ENCODE assay signal across 8 cellular contexts in the genomic region with DNA sequence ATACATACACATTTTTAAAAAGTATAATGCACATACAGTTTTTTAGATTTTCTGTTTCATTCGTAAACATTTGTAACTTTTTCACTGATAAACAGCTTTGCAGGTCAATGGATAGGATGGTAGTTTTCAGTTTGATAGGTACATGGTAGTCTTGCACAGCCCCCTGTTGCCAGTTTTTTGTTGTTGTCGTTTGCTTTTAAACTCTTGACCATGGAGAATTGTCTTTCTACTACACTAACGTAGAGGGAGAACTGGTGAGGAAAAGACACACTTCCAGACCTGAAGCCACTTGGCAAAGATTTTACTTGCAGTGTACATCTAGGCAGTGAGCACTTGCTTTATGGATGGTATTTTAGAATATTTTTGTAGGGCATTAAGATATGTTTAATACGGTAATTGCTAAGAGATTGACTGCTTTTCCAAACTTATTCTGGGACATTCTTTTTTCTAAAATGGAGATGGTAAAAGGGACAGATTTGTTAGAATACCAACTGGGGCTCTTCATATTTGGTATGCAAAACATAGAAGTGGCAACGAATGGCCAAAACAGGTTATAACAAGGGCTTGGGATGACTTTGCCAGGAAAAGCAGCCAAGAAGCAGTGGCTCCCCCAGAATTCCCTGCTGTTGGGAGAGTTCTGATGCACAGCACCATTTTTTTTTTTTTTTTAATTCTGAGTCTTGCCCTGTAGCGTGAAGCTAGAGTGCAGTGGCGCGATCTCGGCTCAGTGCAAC. TPM values are rescaled to one million over a fixed set of nuclear protein-coding genes. Genes with fewer than 3 reads are reported as not detected.
DNase-seq lines count a peak whose midpoint lies in the region; ATAC-seq and TF ChIP-seq lines count a peak whose summit lies in the region.

No MANE protein-coding gene starts in this region.

- no peak for TF ChIP-seq RAD21 in neural cell (conservative IDR thresholded peaks at IDR 0.05)

- TF ChIP-seq EP300 in neural cell (conservative IDR thresholded peaks at IDR 0.05; ENCODE audit: poor library complexity, severe bottlenecking) = no peak

- no peak for TF ChIP-seq CTCF in DOHH2 (IDR thresholded peaks at IDR 0.05; ENCODE audit: low read depth, low read length, poor library complexity, severe bottlenecking)
- TF ChIP-seq CTCF in neural cell (IDR thresholded peaks at IDR 0.05; ENCODE audit: poor library complexity, severe bottlenecking) = no peak

- H3K9me3 ChIP-seq in DOHH2 (ENCODE audit: control insufficient read depth, insufficient read depth, low read length) = no peaks in the 10 kb centered on the region
- no peaks in the 10 kb centered on the region for H3K9me3 ChIP-seq in NT2/D1 (ENCODE audit: insufficient read depth, low read length)
- no peaks in the 10 kb centered on the region for H3K9me3 ChIP-seq in ectodermal cell (ENCODE audit: control insufficient read depth, low read length)
- no peaks in the 10 kb centered on the region for H3K9me3 ChIP-seq in neural cell (ENCODE audit: low read length)

- ATAC-seq in GM21360 (IDR thresholded peaks at IDR 0.05; ENCODE audit: unreplicated experiment) = no peak
- no peak for ATAC-seq in HG03342 (IDR thresholded peaks at IDR 0.05; ENCODE audit: unreplicated experiment)
- ATAC-seq in HG02884 (IDR thresholded peaks at IDR 0.05; ENCODE audit: unreplicated experiment) = no peak

- H3K4me2 ChIP-seq in DOHH2 (ENCODE audit: low read length) (peak overlapping the region; percentile 72), neural cell (ENCODE audit: low read length) (peak overlapping the region; percentile 91)

- H3K9me2 ChIP-seq in DOHH2 (replicated peaks; ENCODE audit: control insufficient read depth, low read length) (no peaks in the 10 kb centered on the region), neural cell (ENCODE audit: insufficient read depth, low read length) (no peaks in the 10 kb centered on the region)

- H3K9ac ChIP-seq in NT2/D1 (ENCODE audit: insufficient read length, low read depth) (peak overlapping the region; percentile 94), neural cell (ENCODE audit: low read length) (peak overlapping the region; percentile 75)

- H2AFZ ChIP-seq in neural cell (ENCODE audit: low read depth, low read length) = peak overlapping the region; percentile 36

- H3K36me3 ChIP-seq in DOHH2 (ENCODE audit: control insufficient read depth, low read length) (no peaks in the 10 kb centered on the region), NT2/D1 (ENCODE audit: insufficient read depth, insufficient read length, low read length) (peaks cover 20% of the 10 kb centered on the region), ectodermal cell (ENCODE audit: control insufficient read depth, insufficient read depth, low read length) (no peaks in the 10 kb centered on the region), neural cell (ENCODE audit: insufficient read depth, low read length) (no peaks in the 10 kb centered on the region)

- H3K27ac ChIP-seq in DOHH2 (ENCODE audit: low read depth, low read length) (no peak overlapping the region), ectodermal cell (ENCODE audit: insufficient read depth, low read depth, low read length, poor library complexity, severe bottlenecking) (no peak overlapping the region), neural cell (ENCODE audit: low read length) (peak overlapping the region; percentile 54)

- H3F3A ChIP-seq in DOHH2 (ENCODE audit: control insufficient read depth, insufficient read depth) (0 out of 2 replicates have a peak, but pooled peaks cover 5% of the 10 kb centered on the region), neural cell (ENCODE audit: insufficient read depth, low read length, poor library complexity, severe bottlenecking) (peaks cover 5% of the 10 kb centered on the region)

- H3K79me2 ChIP-seq in DOHH2 (ENCODE audit: control insufficient read depth, low read length) (peaks cover 52% of the 10 kb centered on the region), neural cell (replicated peaks; ENCODE audit: insufficient read depth, low read length) (peaks cover 45% of the 10 kb centered on the region)

- H4K20me1 ChIP-seq in DOHH2 (ENCODE audit: control insufficient read depth, insufficient read depth, low read depth, low read length) = peaks cover 12% of the 10 kb centered on the region; the same call in 1 of the 2 replicates
- H4K20me1 ChIP-seq in neural cell (ENCODE audit: insufficient read depth) = no peaks in the 10 kb centered on the region

- peak overlapping the region; percentile 94 for H3K4me3 ChIP-seq in DOHH2 (ENCODE audit: low read length)
- peak overlapping the region; percentile 84 for H3K4me3 ChIP-seq in NT2/D1 (ENCODE audit: insufficient read length, low read depth)
- H3K4me3 ChIP-seq in ectodermal cell (ENCODE audit: insufficient read depth, low read depth, low read length) = peak overlapping the region; percentile 78
- H3K4me3 ChIP-seq in neural cell (ENCODE audit: low read length) = peak overlapping the region; percentile 95

- H3K4me1 ChIP-seq in DOHH2 (ENCODE audit: control insufficient read depth, low read length) (peaks cover 38% of the 10 kb centered on the region), NT2/D1 (ENCODE audit: insufficient read depth, insufficient read length) (peaks cover 2% of the 10 kb centered on the region), ectodermal cell (ENCODE audit: control insufficient read depth, insufficient read depth, low read length) (peaks cover 7% of the 10 kb centered on the region)

- 68 to 73% methylated on average over 9 of the region's 9 CpGs for WGBS in ectodermal cell, 2 experiments

- DNase-seq in NT2/D1 (ENCODE audit: low read depth, low spot score) = no peak
- DNase-seq in activated effector memory CD4-positive, alpha-beta T cell treated with Interleukin-2 at 50 U/mL for 16 hours = no peak

- 0 out of 2 replicates have a peak, but pooled peaks cover 6% of the 10 kb centered on the region for H3K27me3 ChIP-seq in DOHH2 (ENCODE audit: control insufficient read depth, low read length)
- H3K27me3 ChIP-seq in NT2/D1 (ENCODE audit: insufficient read depth, insufficient read length) = peaks cover 8% of the 10 kb centered on the region
- peaks cover 16% of the 10 kb centered on the region for H3K27me3 ChIP-seq in ectodermal cell (ENCODE audit: control insufficient read depth, insufficient read depth, low read length, poor library complexity, severe bottlenecking)
- H3K27me3 ChIP-seq in neural cell (ENCODE audit: insufficient read depth, low read depth, low read length) = no peaks in the 10 kb centered on the region

TF ChIP-seq in neural cell, 6 proteins besides CTCF, POLR2A, EP300 and RAD21:
- TF ChIP-seq EZH2 (IDR thresholded peaks at IDR 0.05; ENCODE audit: borderline replicate concordance, insufficient read depth, low read length, poor library complexity, severe bottlenecking) = no peak
- no peak for TF ChIP-seq SMC3 (conservative IDR thresholded peaks at IDR 0.05; ENCODE audit: poor library complexity)
- no peak for TF ChIP-seq POLR2AphosphoS5 (IDR thresholded peaks at IDR 0.05)
- no peak for TF ChIP-seq MXI1 (conservative IDR thresholded peaks at IDR 0.05; ENCODE audit: poor library complexity, severe bottlenecking)
- no peak for TF ChIP-seq REST (IDR thresholded peaks at IDR 0.05; ENCODE audit: borderline replicate concordance)
- TF ChIP-seq TAF1 (IDR thresholded peaks at IDR 0.05; ENCODE audit: low read depth) = no peak

RNA-seq across cellular contexts. Expression of gene PYGB, which starts 1.5 kb away (rescaled TPM):
- 54.4 TPM for polyA plus RNA-seq in ectodermal cell (2013, experiment 1 of 4)
- polyA plus RNA-seq in ectodermal cell (2013, experiment 2 of 4) = 59.8 TPM
- 35.7 TPM for polyA plus RNA-seq in ectodermal cell (2013, experiment 3 of 4)
- polyA plus RNA-seq in ectodermal cell (2013, experiment 4 of 4) = 40.4 TPM
- 70.5 and 77.9 TPM in 2 replicates for polyA plus RNA-seq in neural cell
- 91.0 and 103 TPM in 2 replicates for polyA minus RNA-seq in neural cell

RNA-seq across cellular contexts. Expression of gene ENTPD6, which starts 53.9 kb away (rescaled TPM):
- polyA plus RNA-seq in ectodermal cell (2013, experiment 1 of 4) = 54.5 TPM
- polyA plus RNA-seq in ectodermal cell (2013, experiment 2 of 4) = 63.7 TPM
- 42.9 TPM for polyA plus RNA-seq in ectodermal cell (2013, experiment 3 of 4)
- polyA plus RNA-seq in ectodermal cell (2013, experiment 4 of 4) = 45.0 TPM
- polyA plus RNA-seq in neural cell = 143 and 184 TPM in 2 replicates
- 90.6 and 111 TPM in 2 replicates for polyA minus RNA-seq in neural cell
